In genomic region chr9:73023025-73023541, GRCh38 we compare ENCODE assay signal across 8 cellular contexts.
DNase-seq lines count a peak whose midpoint lies in the region; ATAC-seq and TF ChIP-seq lines count a peak whose summit lies in the region.

No MANE protein-coding gene starts in this region.

- 10 to 17% (median 14%) methylated on average over 7 of the region's 7 CpGs for whole genome bisulfite sequencing in heart left ventricle, 4 donors

- H3K9me2 ChIP-seq in PC-3 (replicated peaks; ENCODE audit: low read length): no peaks in the 10 kb centered on the region

- no peak overlapping the region for H3K9ac ChIP-seq in PC-3 (ENCODE audit: low read length)
- no peak overlapping the region for H3K9ac ChIP-seq in rectal smooth muscle tissue (ENCODE audit: low read length)

- no peaks in the 10 kb centered on the region for H3K36me3 ChIP-seq in PC-3 (ENCODE audit: low read depth, low read length)
- no peaks in the 10 kb centered on the region for H3K36me3 ChIP-seq in heart left ventricle
- no peaks in the 10 kb centered on the region for H3K36me3 ChIP-seq in rectal smooth muscle tissue (ENCODE audit: control insufficient read depth, insufficient read depth, low read length)

- H2AFZ ChIP-seq in PC-3 (ENCODE audit: low read length): no peak overlapping the region

- peaks cover 15% of the 10 kb centered on the region for H3K27me3 Mint-ChIP-seq in activated naive CD4-positive, alpha-beta T cell treated with anti-CD3 and anti-CD28 coated beads for 36 hours (ENCODE audit: low read depth)

- no peak overlapping the region for H3K4me2 ChIP-seq in PC-3 (ENCODE audit: low read length)

- H3K4me1 Mint-ChIP-seq in activated naive CD4-positive, alpha-beta T cell treated with anti-CD3 and anti-CD28 coated beads for 36 hours (ENCODE audit: low read depth): peaks cover 6% of the 10 kb centered on the region

- CTCF ChIA-PET in PC-3 (lab: Charles Lee): interaction anchor here (0.6 to 1.7 kb wide), 2 partner anchors 147 to 151 kb away, joined by 3 to 4 read pairs; no protein-coding TSS in a partner anchor
- CTCF ChIA-PET in activated naive CD4-positive, alpha-beta T cell treated with anti-CD3 and anti-CD28 coated beads for 36 hours (lab: Charles Lee): interaction anchor here (0.6 to 2.6 kb wide), 8 partner anchors 14 to 745 kb away, joined by 3 to 17 read pairs (median 6); no protein-coding TSS in a partner anchor

- H3K4me3 ChIP-seq in PC-3 (ENCODE audit: low read length) (no peak overlapping the region), heart left ventricle (no peak overlapping the region), rectal smooth muscle tissue (ENCODE audit: low read length) (peak overlapping the region; percentile 33)

- H3F3A ChIP-seq in PC-3 (ENCODE audit: low read length, unreplicated experiment): no peaks in the 10 kb centered on the region

- peaks cover 1% of the 10 kb centered on the region for H3K9me3 Mint-ChIP-seq in activated naive CD4-positive, alpha-beta T cell treated with anti-CD3 and anti-CD28 coated beads for 36 hours

- TF ChIP-seq POLR2A in heart left ventricle (IDR thresholded peaks at IDR 0.05): no peak

- H3K27ac Mint-ChIP-seq in activated naive CD4-positive, alpha-beta T cell treated with anti-CD3 and anti-CD28 coated beads for 36 hours: no peak overlapping the region

- intact Hi-C loops in PC-3 (cut with micrococcal nuclease): loop anchor here (1.0 to 5.0 kb wide), 3 partner anchors 151 to 742 kb away; no protein-coding TSS in a partner anchor
- intact Hi-C loops in activated naive CD4-positive, alpha-beta T cell treated with anti-CD3 and anti-CD28 coated beads for 36 hours (cut with micrococcal nuclease): loop anchor here (1.0 kb wide), 4 partner anchors 152 to 984 kb away; no protein-coding TSS in a partner anchor
- intact Hi-C loops in heart left ventricle (cut with DNase I): loop anchor here (1.0 to 10.0 kb wide), 14 partner anchors 59 to 741 kb away; partner anchors contain the start of gene ALDH1A1 (in 1 of the 10)

- H3K4me1 ChIP-seq in PC-3 (ENCODE audit: insufficient read depth, low read length): no peaks in the 10 kb centered on the region
- H3K4me1 ChIP-seq in heart left ventricle: peaks cover 0 to 6% (median 0%) of the 10 kb centered on the region in 12 donors
- peaks cover 4% of the 10 kb centered on the region for H3K4me1 ChIP-seq in rectal smooth muscle tissue (ENCODE audit: control insufficient read depth, insufficient read depth, low read length)

- H3K9me3 ChIP-seq in PC-3 (ENCODE audit: low read length): no peaks in the 10 kb centered on the region
- H3K9me3 ChIP-seq in heart left ventricle: peaks cover 0 to 9% (median 0%) of the 10 kb centered on the region in 12 donors

- no peaks in the 10 kb centered on the region for H3K79me2 ChIP-seq in PC-3 (ENCODE audit: low read length)

- BruUV-seq in PC-3 (replicated peaks; lab: Mats Ljungman, UMichigan): no TSS peak

- H3K4me3 Mint-ChIP-seq in activated naive CD4-positive, alpha-beta T cell treated with anti-CD3 and anti-CD28 coated beads for 36 hours: no peak overlapping the region

- POLR2A ChIA-PET in PC-3 (lab: Charles Lee; ENCODE audit: unreplicated experiment): no interaction called here

- no peaks in the 10 kb centered on the region for H3K36me3 Mint-ChIP-seq in activated naive CD4-positive, alpha-beta T cell treated with anti-CD3 and anti-CD28 coated beads for 36 hours (ENCODE audit: low read depth)

- no peak overlapping the region for H3K27ac ChIP-seq in PC-3 (ENCODE audit: low read length)
- no peak overlapping the region for H3K27ac ChIP-seq in heart left ventricle
- H3K27ac ChIP-seq in rectal smooth muscle tissue (ENCODE audit: low read depth, low read length): no peak overlapping the region

- TF ChIP-seq CTCF in PC-3 (conservative IDR thresholded peaks at IDR 0.05; ENCODE audit: low read depth, low read length) (peak; percentile 78), heart left ventricle (IDR thresholded peaks at IDR 0.05) (peak; percentile 65 to 89 (median 82))

- peak; percentile 75 for DNase-seq in activated effector memory CD4-positive, alpha-beta T cell treated with anti-CD3 and anti-CD28 coated beads, Interleukin-2, amount 50 U/mL, for 16 hours
- DNase-seq in activated effector memory CD4-positive, alpha-beta T cell treated with Interleukin-2 at 50 U/mL for 16 hours: no peak
- peak; percentile 56 for DNase-seq in PC-3
- DNase-seq in activated naive CD4-positive, alpha-beta T cell treated with anti-CD3 and anti-CD28 coated beads for 36 hours: peak; percentile 68
- DNase-seq in heart left ventricle: peak in 3 of 5 donors; percentile 35 to 53 (median 41)
- DNase-seq in HuH-7.5 (ENCODE audit: low spot score): no peak

- H3K27me3 ChIP-seq in PC-3 (ENCODE audit: low read length): peaks cover 13% of the 10 kb centered on the region; the same call in 1 of the 2 replicates
- H3K27me3 ChIP-seq in heart left ventricle: no peaks in the 10 kb centered on the region
- H3K27me3 ChIP-seq in rectal smooth muscle tissue (ENCODE audit: control insufficient read depth, insufficient read depth, low read length): no peaks in the 10 kb centered on the region

- ATAC-seq in HG03457 (IDR thresholded peaks at IDR 0.05; ENCODE audit: unreplicated experiment) (peak; percentile 63), PC-3 (peak; percentile 40), heart left ventricle (peak in 2 of 4 donors; percentile 30 to 76)

- no peaks in the 10 kb centered on the region for H4K20me1 ChIP-seq in PC-3 (ENCODE audit: low read length)

Comparison
In these comparisons a context has a peak if more than half of its experiments do, and no peak if none do; other contexts are left out.
1. DNase-seq: peak in activated effector memory CD4-positive, alpha-beta T cell treated with anti-CD3 and anti-CD28 coated beads, Interleukin-2, amount 50 U/mL, for 16 hours (single experiment), PC-3 (single experiment), activated naive CD4-positive, alpha-beta T cell treated with anti-CD3 and anti-CD28 coated beads for 36 hours (single experiment) and heart left ventricle (3 of 5); none in activated effector memory CD4-positive, alpha-beta T cell treated with Interleukin-2 at 50 U/mL for 16 hours (single experiment) and HuH-7.5 (single experiment).